Comparison of ENCODE assay signal across 8 cellular contexts in genomic region chr20:25623736-25624499, GRCh38. TPM values are rescaled to one million over a fixed set of nuclear protein-coding genes. Genes with fewer than 3 reads are reported as not detected.
DNase-seq lines count a peak whose midpoint lies in the region; ATAC-seq, FAIRE-seq and TF ChIP-seq lines count a peak whose summit lies in the region.

TSS of gene NANP (minus strand) at chr20:25624014. CDS start at chr20:25623948, 66 bp downstream.

- H2BK12ac ChIP-seq in H9 (ENCODE audit: insufficient read length, low read depth, low read length): peak within 1 kb of the TSS; percentile 55

- H2AFZ ChIP-seq in H9 (ENCODE audit: low read length) (no peak within 1 kb of the TSS), neural cell (ENCODE audit: low read depth, low read length) (peak within 1 kb of the TSS; percentile 99)

- no peak within 1 kb of the TSS for H3K4ac ChIP-seq in H9 (ENCODE audit: low read depth, low read length)

- peak within 1 kb of the TSS; percentile 93 for H3K14ac ChIP-seq in H9 (ENCODE audit: insufficient read depth, low read length)

- peaks cover 15% of the 10 kb centered on the region for H3K27me3 Mint-ChIP-seq in H9 (ENCODE audit: low read depth)
- H3K27me3 Mint-ChIP-seq in stimulated activated naive CD8-positive, alpha-beta T cell treated with anti-CD3 and anti-CD28 coated beads, Interleukin-15, amount 100 ng/mL, for 72 hours: no peaks in the 10 kb centered on the region

- peaks cover 17% of the 10 kb centered on the region for H3K23me2 ChIP-seq in H9 (ENCODE audit: insufficient read length, low read depth, low read length, poor library complexity, severe bottlenecking)

- H3K4me2 ChIP-seq in H9 (ENCODE audit: insufficient read depth, insufficient read length, low read length): peak within 1 kb of the TSS; percentile 84
- peak within 1 kb of the TSS; percentile 76 for H3K4me2 ChIP-seq in neural cell (ENCODE audit: low read length)

- H3K9ac ChIP-seq in H9 (ENCODE audit: extremely low read depth, insufficient read length, low read length): peak within 1 kb of the TSS; percentile 89
- H3K9ac ChIP-seq in neural cell (ENCODE audit: low read length): peak within 1 kb of the TSS; percentile 87

- H2AK5ac ChIP-seq in H9 (ENCODE audit: insufficient read length, low read length): no peak within 1 kb of the TSS

- no peaks in the 10 kb centered on the region for H3K79me1 ChIP-seq in H9 (ENCODE audit: insufficient read depth, low read depth, low read length, poor library complexity, severe bottlenecking)

- 0 out of 2 replicates have a peak within 1 kb of the TSS, but pooled peaks have one; percentile 34 for H2BK15ac ChIP-seq in H9 (ENCODE audit: low read depth, low read length)

- no peak within 1 kb of the TSS for H3K56ac ChIP-seq in H9 (ENCODE audit: insufficient read length, low read depth, low read length)

- H3K79me2 ChIP-seq in H9 (ENCODE audit: insufficient read depth, low read length): no peaks in the 10 kb centered on the region
- H3K79me2 ChIP-seq in neural cell (replicated peaks; ENCODE audit: insufficient read depth, low read length): no peaks in the 10 kb centered on the region

- H3K36me3 Mint-ChIP-seq in H9 (ENCODE audit: insufficient read depth in 1 of 3, low read depth in 3 of 3): peaks cover 0 to 11% (median 8%) of the 10 kb centered on the region in 3 experiments; a peak in 5 of 7 replicates

- no peaks in the 10 kb centered on the region for H3F3A ChIP-seq in neural cell (ENCODE audit: insufficient read depth, low read length, poor library complexity, severe bottlenecking)

- TF ChIP-seq CTCF in H9 (conservative IDR thresholded peaks at IDR 0.05) (no peak), fibroblast of villous mesenchyme (IDR thresholded peaks at IDR 0.05; ENCODE audit: insufficient read depth, low read depth, low read length) (no peak), neural cell (IDR thresholded peaks at IDR 0.05; ENCODE audit: poor library complexity, severe bottlenecking) (peak; percentile 36)

- H3K4me3 ChIP-seq in fibroblast of villous mesenchyme (ENCODE audit: low read depth, low read length) (peak within 1 kb of the TSS; percentile 84), neural cell (ENCODE audit: low read length) (peak within 1 kb of the TSS; percentile 99)

- DNase-seq in H9 (peak; percentile 94), M059J (ENCODE audit: low read depth) (peak; percentile 100), fibroblast of villous mesenchyme (ENCODE audit: low read depth) (peak; percentile 99)
- DNase-seq in activated effector memory CD4-positive, alpha-beta T cell treated with anti-CD3 and anti-CD28 coated beads, Interleukin-2, amount 50 U/mL, for 16 hours: peak; percentile 93
- peak; percentile 90 to 95 for DNase-seq in stimulated activated naive CD8-positive, alpha-beta T cell treated with anti-CD3 and anti-CD28 coated beads, Interleukin-15, amount 100 ng/mL, for 72 hours

- H2BK120ac ChIP-seq in H9 (ENCODE audit: low read depth, low read length, poor library complexity, severe bottlenecking): no peak within 1 kb of the TSS

- H3K36me3 ChIP-seq in neural cell (ENCODE audit: insufficient read depth, low read length): no peaks in the 10 kb centered on the region

- TF ChIP-seq POLR2A in Raji (IDR thresholded peaks at IDR 0.05; ENCODE audit: insufficient read depth, low read depth, low read length): peak; percentile 80

- H3K4me3 Mint-ChIP-seq in H9: peak within 1 kb of the TSS; percentile 83 to 84
- peak within 1 kb of the TSS; percentile 81 to 92 for H3K4me3 Mint-ChIP-seq in stimulated activated naive CD8-positive, alpha-beta T cell treated with anti-CD3 and anti-CD28 coated beads, Interleukin-15, amount 100 ng/mL, for 72 hours

- H2BK20ac ChIP-seq in H9 (ENCODE audit: low read depth, low read length, poor library complexity, severe bottlenecking): no peak within 1 kb of the TSS

- peak within 1 kb of the TSS; percentile 64 for H4K5ac ChIP-seq in H9 (ENCODE audit: insufficient read length, low read depth, low read length)

- peaks cover 32 to 36% of the 10 kb centered on the region in 2 experiments for H3K4me1 Mint-ChIP-seq in H9
- peaks cover 38% of the 10 kb centered on the region for H3K4me1 Mint-ChIP-seq in stimulated activated naive CD8-positive, alpha-beta T cell treated with anti-CD3 and anti-CD28 coated beads, Interleukin-15, amount 100 ng/mL, for 72 hours

- no peaks in the 10 kb centered on the region for H3K9me2 ChIP-seq in neural cell (ENCODE audit: insufficient read depth, low read length)

- no peak for TF ChIP-seq EP300 in neural cell (conservative IDR thresholded peaks at IDR 0.05; ENCODE audit: poor library complexity, severe bottlenecking)

- H2BK5ac ChIP-seq in H9 (ENCODE audit: insufficient read length, low read length): no peak within 1 kb of the TSS

- H4K8ac ChIP-seq in H9 (replicated peaks; ENCODE audit: insufficient read length, low read depth, low read length): peak within 1 kb of the TSS; percentile 86

- H3K27me3 ChIP-seq in H9 (ENCODE audit: insufficient read depth, low read length) (no peaks in the 10 kb centered on the region; the same call in 1 of the 2 replicates), neural cell (ENCODE audit: insufficient read depth, low read depth, low read length) (no peaks in the 10 kb centered on the region)

- H3K27ac ChIP-seq in H9 (ENCODE audit: insufficient read length, low read depth, low read length): no peak within 1 kb of the TSS
- peak within 1 kb of the TSS; percentile 86 for H3K27ac ChIP-seq in neural cell (ENCODE audit: low read length)

- H3K27ac Mint-ChIP-seq in H9: peak within 1 kb of the TSS; percentile 70 to 97 (median 91)
- peak within 1 kb of the TSS; percentile 98 for H3K27ac Mint-ChIP-seq in stimulated activated naive CD8-positive, alpha-beta T cell treated with anti-CD3 and anti-CD28 coated beads, Interleukin-15, amount 100 ng/mL, for 72 hours

- peak; percentile 91 for FAIRE-seq in G401.6 (lab: Jason Lieb, UNC)

- no peak within 1 kb of the TSS for H4K91ac ChIP-seq in H9 (ENCODE audit: insufficient read length, low read depth, low read length)

- ATAC-seq in stimulated activated naive CD8-positive, alpha-beta T cell treated with anti-CD3 and anti-CD28 coated beads, Interleukin-15, amount 100 ng/mL, for 72 hours: peak; percentile 91

- H3T11ph ChIP-seq in H9 (ENCODE audit: low read length): no peak within 1 kb of the TSS

- no peaks in the 10 kb centered on the region for H4K20me1 ChIP-seq in H9 (ENCODE audit: control insufficient read depth, insufficient read depth, insufficient read length)
- no peaks in the 10 kb centered on the region for H4K20me1 ChIP-seq in neural cell (ENCODE audit: insufficient read depth)

- no peak within 1 kb of the TSS for H3K23ac ChIP-seq in H9 (ENCODE audit: insufficient read length, low read depth, low read length)

- peak; percentile 16 for TF ChIP-seq RAD21 in neural cell (conservative IDR thresholded peaks at IDR 0.05)

- no peaks in the 10 kb centered on the region for H3K9me3 ChIP-seq in H9 (ENCODE audit: control insufficient read depth, low read depth, low read length)
- H3K9me3 ChIP-seq in neural cell (ENCODE audit: low read length): no peaks in the 10 kb centered on the region

- peaks cover 8 to 15% of the 10 kb centered on the region in 2 experiments; a peak in 4 of 5 replicates for H3K9me3 Mint-ChIP-seq in H9
- H3K9me3 Mint-ChIP-seq in stimulated activated naive CD8-positive, alpha-beta T cell treated with anti-CD3 and anti-CD28 coated beads, Interleukin-15, amount 100 ng/mL, for 72 hours: peaks cover 6 to 18% of the 10 kb centered on the region in 2 donors

- peak within 1 kb of the TSS; percentile 88 for H3K18ac ChIP-seq in H9 (ENCODE audit: insufficient read length, low read depth, low read length)

- H3K4me1 ChIP-seq in H9 (ENCODE audit: insufficient read depth, low read length): no peaks in the 10 kb centered on the region

- no CpG with 5 or more reads among the region's 81 CpGs for WGBS in H9 (ENCODE audit: extremely low coverage, insufficient read length, low lambda C conversion rate)

TF ChIP-seq in neural cell, 6 proteins besides CTCF, POLR2A, EP300 and RAD21:
- peak; percentile 64 for TF ChIP-seq REST (IDR thresholded peaks at IDR 0.05; ENCODE audit: borderline replicate concordance)
- no peak for TF ChIP-seq EZH2 (IDR thresholded peaks at IDR 0.05; ENCODE audit: borderline replicate concordance, insufficient read depth, low read length, poor library complexity, severe bottlenecking)
- peak; percentile 84 for TF ChIP-seq POLR2AphosphoS5 (IDR thresholded peaks at IDR 0.05)
- TF ChIP-seq SMC3 (conservative IDR thresholded peaks at IDR 0.05; ENCODE audit: poor library complexity): no peak
- peak; percentile 80 for TF ChIP-seq MXI1 (conservative IDR thresholded peaks at IDR 0.05; ENCODE audit: poor library complexity, severe bottlenecking)
- TF ChIP-seq TAF1 (IDR thresholded peaks at IDR 0.05; ENCODE audit: low read depth): peak; percentile 66
TF ChIP-seq in neural cell: peak in this region for 4.

RNA-seq across cellular contexts. Expression of gene NANP, which starts in this region (rescaled TPM):
- total RNA-seq in H9 (2021) (7.0 and 7.1 TPM in 2 replicates), fibroblast of villous mesenchyme (8.7 and 16.8 TPM in 2 replicates)
- 13.3 and 13.5 TPM in 2 replicates for total RNA-seq in M059J (2014; rRNA removed; shearing (Covaris generic))
- polyA plus RNA-seq in neural cell: 2.8 and 4.1 TPM in 2 replicates
- 6.8 and 7.3 TPM in 2 replicates for polyA minus RNA-seq in neural cell
